In the genomic region with DNA sequence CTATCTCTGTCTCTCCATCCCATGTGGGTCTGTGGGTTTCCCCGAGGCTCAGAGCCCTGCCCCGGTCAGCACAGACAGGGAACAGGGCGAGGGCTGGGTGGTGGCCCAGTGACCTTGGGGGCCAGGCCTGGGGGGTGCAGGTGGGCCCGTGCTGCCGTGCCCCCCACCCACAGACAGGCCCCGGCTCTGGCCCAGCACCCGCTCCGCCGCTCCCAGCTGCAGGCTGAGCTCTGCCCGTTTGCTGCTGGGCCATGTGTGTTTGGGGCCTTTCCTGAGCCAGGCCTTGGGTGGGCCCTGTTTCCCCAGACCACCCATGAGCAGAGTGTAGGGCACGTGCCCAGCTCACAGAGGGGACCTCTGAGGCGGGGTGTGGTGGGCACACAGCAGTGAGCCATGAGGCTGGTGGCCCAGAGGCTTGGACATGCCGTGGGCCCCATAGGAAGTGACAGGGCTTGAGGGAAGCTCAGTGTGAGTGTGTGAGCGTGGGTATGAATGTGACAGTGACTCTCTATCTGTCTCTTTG, we compare ENCODE assay signal across 15 cellular contexts. TPM values are rescaled to one million over a fixed set of nuclear protein-coding genes. Genes with fewer than 3 reads are reported as not detected.
DNase-seq lines count a peak whose midpoint lies in the region; ATAC-seq and TF ChIP-seq lines count a peak whose summit lies in the region.
"Had no signal": no experiment of that assay in that cellular context is flagged by ENCODE, and none has a peak within 500 bp of the region (broad histone marks: within the 10 kb centered on the region; RNA-seq: fewer than 3 reads in every experiment).

No MANE protein-coding gene starts in this region.

- H3K9ac ChIP-seq in KMS-11, result peak overlapping the region; percentile 67

- peaks cover 1% of the 10 kb centered on the region for H3K36me3 Mint-ChIP-seq in central memory CD8-positive, alpha-beta T cell (ENCODE audit: insufficient read depth)
- peaks cover 30% of the 10 kb centered on the region for H3K36me3 Mint-ChIP-seq in progenitor cell of endocrine pancreas (ENCODE audit: insufficient read depth)

- DNase-seq in central memory CD8-positive, alpha-beta T cell (ENCODE audit: low spot score in 2 of 2), result no peak
- no peak for DNase-seq in progenitor cell of endocrine pancreas (ENCODE audit: low spot score, unreplicated experiment)
- no peak for DNase-seq in NCI-H2029 (lab: John Stamatoyannopoulos, UW)
- no peak for DNase-seq in NCI-H2196 treated with DMSO at 0.1 percent for 48 hours (lab: John Stamatoyannopoulos, UW; ENCODE audit: unreplicated experiment)
- no peak for DNase-seq in NCI-H345 treated with DMSO at 0.1 percent for 48 hours (lab: John Stamatoyannopoulos, UW; ENCODE audit: unreplicated experiment)
- DNase-seq: activated CD4-positive, alpha-beta memory T cell treated with anti-CD3 and anti-CD28 coated beads, Interleukin-2, amount 10 ng/mL, durations not matched to agents 7 days and 5 days; mesendoderm; NCI-H1417; thyroid gland had no signal

- no peak overlapping the region for H3K4me3 Mint-ChIP-seq in central memory CD8-positive, alpha-beta T cell
- H3K4me3 Mint-ChIP-seq in progenitor cell of endocrine pancreas (ENCODE audit: low read depth), result no peak overlapping the region
- H3K4me3 Mint-ChIP-seq: activated CD4-positive, alpha-beta memory T cell treated with anti-CD3 and anti-CD28 coated beads, Interleukin-2, amount 10 ng/mL, durations not matched to agents 7 days and 5 days; dendritic cell treated with granulocyte-macrophage colony-stimulating factor and Interleukin-4, amounts not matched to agents 40 ng/mL and 50 ng/mL, for 4 days had no signal

- peak overlapping the region; percentile 8 for H3K27ac Mint-ChIP-seq in central memory CD8-positive, alpha-beta T cell (ENCODE audit: low read depth)
- peak overlapping the region; percentile 93 for H3K27ac Mint-ChIP-seq in progenitor cell of endocrine pancreas
- H3K27ac Mint-ChIP-seq: activated CD4-positive, alpha-beta memory T cell treated with anti-CD3 and anti-CD28 coated beads, Interleukin-2, amount 10 ng/mL, durations not matched to agents 7 days and 5 days; dendritic cell treated with granulocyte-macrophage colony-stimulating factor and Interleukin-4, amounts not matched to agents 40 ng/mL and 50 ng/mL, for 4 days had no signal

- peaks cover 59% of the 10 kb centered on the region for H3K4me1 ChIP-seq in KMS-11 (ENCODE audit: low read depth, poor library complexity, severe bottlenecking)
- H3K4me1 ChIP-seq: thyroid gland had no signal

- no peaks in the 10 kb centered on the region for H3K27me3 Mint-ChIP-seq in central memory CD8-positive, alpha-beta T cell
- no peaks in the 10 kb centered on the region for H3K27me3 Mint-ChIP-seq in progenitor cell of endocrine pancreas
- H3K27me3 Mint-ChIP-seq: activated CD4-positive, alpha-beta memory T cell treated with anti-CD3 and anti-CD28 coated beads, Interleukin-2, amount 10 ng/mL, durations not matched to agents 7 days and 5 days had no signal

- no peaks in the 10 kb centered on the region for H3K36me3 ChIP-seq in KMS-11 (ENCODE audit: insufficient read depth)
- H3K36me3 ChIP-seq: thyroid gland had no signal

- peak overlapping the region; percentile 65 for H3K4me2 ChIP-seq in KMS-11

- no peaks in the 10 kb centered on the region for H3K4me1 Mint-ChIP-seq in central memory CD8-positive, alpha-beta T cell
- H3K4me1 Mint-ChIP-seq in progenitor cell of endocrine pancreas (ENCODE audit: low read depth), result no peaks in the 10 kb centered on the region

- ATAC-seq in central memory CD8-positive, alpha-beta T cell (replicated peaks; ENCODE audit: extremely low read depth, poor library complexity, severe bottlenecking), result no peak
- no peak for ATAC-seq in HG03439 (IDR thresholded peaks at IDR 0.05; ENCODE audit: unreplicated experiment)
- ATAC-seq: esophagus mucosa, HCT116 had no signal

- H3K9me3 Mint-ChIP-seq in central memory CD8-positive, alpha-beta T cell, result no peaks in the 10 kb centered on the region
- peaks cover 42% of the 10 kb centered on the region for H3K9me3 Mint-ChIP-seq in progenitor cell of endocrine pancreas (ENCODE audit: low read depth)
- H3K9me3 Mint-ChIP-seq: activated CD4-positive, alpha-beta memory T cell treated with anti-CD3 and anti-CD28 coated beads, Interleukin-2, amount 10 ng/mL, durations not matched to agents 7 days and 5 days; dendritic cell treated with granulocyte-macrophage colony-stimulating factor and Interleukin-4, amounts not matched to agents 40 ng/mL and 50 ng/mL, for 4 days had no signal

- H3K4me3 ChIP-seq in GM12875 (ENCODE audit: low read depth, low read length) (peak overlapping the region; percentile 1), KMS-11 (IDR thresholded peaks at IDR 0.05; ENCODE audit: insufficient read depth, low read depth, low read length) (no peak overlapping the region)
- H3K4me3 ChIP-seq: thyroid gland had no signal

- peak overlapping the region; percentile 91 for H3K27ac ChIP-seq in KMS-11
- H3K27ac ChIP-seq: thyroid gland had no signal

- peaks cover 14% of the 10 kb centered on the region for H3K79me2 ChIP-seq in KMS-11 (ENCODE audit: insufficient read depth, low read depth)

- TF ChIP-seq CTCF in GM12875 (IDR thresholded peaks at IDR 0.05; ENCODE audit: borderline replicate concordance, insufficient read depth, low read depth, low read length), result no peak
- TF ChIP-seq CTCF in KMS-11 (conservative IDR thresholded peaks at IDR 0.05; ENCODE audit: low read depth, low read length), result no peak
- TF ChIP-seq CTCF in progenitor cell of endocrine pancreas (IDR thresholded peaks at IDR 0.05; ENCODE audit: unreplicated experiment), result no peak

- no peaks in the 10 kb centered on the region for H3K27me3 ChIP-seq in KMS-11 (ENCODE audit: insufficient read depth, low read depth)
- H3K27me3 ChIP-seq: thyroid gland had no signal

- no peaks in the 10 kb centered on the region for H4K20me1 ChIP-seq in KMS-11 (ENCODE audit: insufficient read depth)

- no peak overlapping the region for H2AFZ ChIP-seq in KMS-11 (ENCODE audit: low read depth)

RNA-seq across cellular contexts. Expression of gene TMEM121, which starts 51.0 kb away (rescaled TPM):
- 3.9 and 4.5 TPM in 2 replicates for total RNA-seq in progenitor cell of endocrine pancreas
